ENCODE assay signal across 8 cellular contexts in the genomic region with DNA sequence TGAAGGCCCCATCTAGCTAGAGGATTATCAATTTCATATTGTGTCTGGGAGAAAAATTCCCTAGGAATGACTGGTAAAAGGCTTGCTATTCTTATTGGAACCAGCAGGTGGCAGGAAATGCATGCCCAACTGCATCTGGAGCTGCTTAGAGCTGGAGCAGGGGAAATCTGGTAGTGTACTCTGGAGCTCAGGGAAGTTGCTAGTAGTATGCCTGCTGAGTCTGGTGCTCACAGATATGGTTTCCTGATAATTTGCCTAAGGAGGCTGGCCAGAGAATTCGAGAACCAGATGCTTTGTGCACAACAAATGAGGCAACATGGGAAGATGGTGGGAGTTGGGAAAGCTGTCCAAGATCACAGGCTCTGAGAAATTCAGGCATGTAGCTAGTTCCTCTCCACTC. TPM values are rescaled to one million over a fixed set of nuclear protein-coding genes. Genes with fewer than 3 reads are reported as not detected.
DNase-seq lines count a peak whose midpoint lies in the region; ATAC-seq and TF ChIP-seq lines count a peak whose summit lies in the region.

No MANE protein-coding gene starts in this region.

- 0 to 37% methylated on average over 1 of the region's 1 CpG for WGBS in testis, 2 donors

- no peak overlapping the region for H3K27ac ChIP-seq in RWPE2 (ENCODE audit: poor library complexity, severe bottlenecking)
- no peak overlapping the region for H3K27ac ChIP-seq in testis

- no peaks in the 10 kb centered on the region for H3K36me3 ChIP-seq in Loucy (ENCODE audit: insufficient read depth, low read length)
- H3K36me3 ChIP-seq in RWPE2 (ENCODE audit: low read depth) = peaks cover 61% of the 10 kb centered on the region
- no peaks in the 10 kb centered on the region for H3K36me3 ChIP-seq in testis (ENCODE audit: low read depth, missing control alignments)

- H3K9me2 ChIP-seq in Loucy (replicated peaks; ENCODE audit: low read depth, low read length) = no peaks in the 10 kb centered on the region

- H3K4me1 ChIP-seq in Loucy (ENCODE audit: insufficient read depth, low read length, poor library complexity, severe bottlenecking) (no peaks in the 10 kb centered on the region), RWPE2 (ENCODE audit: insufficient read depth, poor library complexity, severe bottlenecking) (no peaks in the 10 kb centered on the region), testis (no peaks in the 10 kb centered on the region)

- no peaks in the 10 kb centered on the region for H3K79me2 ChIP-seq in Loucy (ENCODE audit: insufficient read depth, low read length)

- H3K4me3 ChIP-seq in Loucy (ENCODE audit: low read length, poor library complexity, severe bottlenecking) = no peak overlapping the region
- H3K4me3 ChIP-seq in RWPE2 (ENCODE audit: severe bottlenecking) = no peak overlapping the region
- no peak overlapping the region for H3K4me3 ChIP-seq in testis

- H3K9ac ChIP-seq in Loucy (ENCODE audit: low read depth, low read length, poor library complexity, severe bottlenecking) = no peak overlapping the region

- H3K4me2 ChIP-seq in Loucy (ENCODE audit: low read depth, low read length, poor library complexity, severe bottlenecking) = no peak overlapping the region

- TF ChIP-seq POLR2A in testis (IDR thresholded peaks at IDR 0.05) = no peak

- H3K27me3 ChIP-seq in Loucy (ENCODE audit: insufficient read depth, low read length, poor library complexity, severe bottlenecking) (no peaks in the 10 kb centered on the region), RWPE2 (ENCODE audit: insufficient read depth, poor library complexity, severe bottlenecking) (no peaks in the 10 kb centered on the region), testis (no peaks in the 10 kb centered on the region)

- intact Hi-C loops in testis (cut with DNase I; ENCODE audit: low total_unique reads) = loop anchor here (5.0 kb wide), 1 partner anchor 682 kb away; no protein-coding TSS in a partner anchor

- ATAC-seq in GM21423 (IDR thresholded peaks at IDR 0.05; ENCODE audit: unreplicated experiment) (peak; percentile 73), RWPE2 (ENCODE audit: low read depth) (peak; percentile 75), left lobe of liver (peak; percentile 90)

- H3F3A ChIP-seq in Loucy (ENCODE audit: low read depth) = no peaks in the 10 kb centered on the region

- H3K9me3 ChIP-seq in Loucy (ENCODE audit: insufficient read depth, low read depth, low read length) (no peaks in the 10 kb centered on the region), RWPE2 (ENCODE audit: severe bottlenecking) (no peaks in the 10 kb centered on the region), testis (no peaks in the 10 kb centered on the region)

- DNase-seq in SIG-M5 treated with dmso at 0.1 percent for 504 hours (lab: John Stamatoyannopoulos, UW; ENCODE audit: unreplicated experiment) (peak; percentile 65), SIG-M5 (lab: John Stamatoyannopoulos, UW) (no peak), RWPE2 (ENCODE audit: low spot score) (no peak), dedifferentiated amniotic fluid mesenchymal stem cell (ENCODE audit: extremely low spot score) (peak; percentile 78), left lobe of liver (ENCODE audit: low spot score) (no peak), testis (peak; percentile 79)

- TF ChIP-seq CTCF in Loucy (conservative IDR thresholded peaks at IDR 0.05; ENCODE audit: low read length) = peak; percentile 97
- TF ChIP-seq CTCF in RWPE2 (IDR thresholded peaks at IDR 0.05; ENCODE audit: poor library complexity, severe bottlenecking) = peak; percentile 93
- peak; percentile 72 to 85 (median 83) for TF ChIP-seq CTCF in testis (IDR thresholded peaks at IDR 0.05)

- no peak overlapping the region for H2AFZ ChIP-seq in Loucy (ENCODE audit: low read length)

- no peaks in the 10 kb centered on the region for H4K20me1 ChIP-seq in Loucy (ENCODE audit: insufficient read depth, low read length, poor library complexity, severe bottlenecking)

RNA-seq across cellular contexts. Expression of gene G3BP1, which starts 53.7 kb away (rescaled TPM):
- total RNA-seq in left lobe of liver (90.0 TPM), testis (100 to 1,000 TPM; 112 TPM)
- polyA plus RNA-seq in testis (ENCODE audit: insufficient read depth, low read depth, low replicate concordance) = 115 TPM

Comparison
In these comparisons a context has a peak if more than half of its experiments do, and no peak if none do; other contexts are left out.
1. DNase-seq: peak in SIG-M5 treated with dmso at 0.1 percent for 504 hours (single experiment), dedifferentiated amniotic fluid mesenchymal stem cell (single experiment) and testis (single experiment); none in SIG-M5 (single experiment), RWPE2 (single experiment) and left lobe of liver (single experiment).
2. Peak in every context shown above with its lines, with median percentiles within 50 percentile points of each other: ATAC-seq and CTCF ChIP-seq.